Comparison of ENCODE assay signal across 20 cellular contexts in the genomic region with DNA sequence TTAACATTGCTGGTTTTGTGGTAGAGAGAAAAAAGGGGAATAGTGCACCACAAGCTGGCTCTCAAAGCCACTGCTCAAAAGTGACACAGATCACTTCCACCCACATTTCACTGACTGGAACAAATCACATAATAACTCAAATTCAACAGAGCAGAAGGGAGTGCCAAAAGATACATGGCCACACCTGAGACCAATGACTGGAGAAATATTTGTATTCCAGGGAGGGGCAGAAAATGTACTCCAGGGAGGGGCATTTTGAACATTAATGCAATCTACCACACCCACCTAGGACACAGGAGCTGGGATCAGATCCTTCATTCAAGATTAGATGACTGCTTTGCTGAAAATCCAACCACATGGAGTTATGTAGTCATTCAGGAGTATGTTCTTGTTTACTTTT. TPM values are rescaled to one million over a fixed set of nuclear protein-coding genes. Genes with fewer than 3 reads are reported as not detected.
A peak's percentile ranks its signal among the peaks of the same experiment; 100 is the strongest.
DNase-seq lines count a peak whose midpoint lies in the region; ATAC-seq, FAIRE-seq and TF ChIP-seq lines count a peak whose summit lies in the region.
"Had no signal": no experiment of that assay in that cellular context is flagged by ENCODE, and none has a peak within 500 bp of the region (broad histone marks: within the 10 kb centered on the region; RNA-seq: fewer than 3 reads in every experiment).

No MANE protein-coding gene starts in this region.

- TF ChIP-seq RAD21 in Ishikawa (IDR thresholded peaks at IDR 0.05; ENCODE audit: low read depth) = no peak

- H3K4me1 Mint-ChIP-seq in CD8-positive, alpha-beta memory T cell = no peaks in the 10 kb centered on the region

- CTCF ChIA-PET in CD8-positive, alpha-beta memory T cell (lab: Charles Lee) = no interaction called here

- H3K4me3 ChIP-seq in iPS-20b (ENCODE audit: low read length) (no peak overlapping the region), small intestine (ENCODE audit: low read depth in 1 of 2, low read length in 2 of 2) (no peak overlapping the region)
- no peak overlapping the region for H3K4me3 ChIP-seq in CD8-positive, alpha-beta memory T cell (ENCODE audit: low read length)
- H3K4me3 ChIP-seq: upper lobe of left lung had no signal

- H3K9me3 ChIP-seq in iPS-20b (ENCODE audit: insufficient read depth, low read depth, low read length) (no peaks in the 10 kb centered on the region), small intestine (ENCODE audit: control insufficient read depth, low read depth) (no peaks in the 10 kb centered on the region)
- no peaks in the 10 kb centered on the region for H3K9me3 ChIP-seq in CD8-positive, alpha-beta memory T cell (ENCODE audit: low read length)
- H3K9me3 ChIP-seq: upper lobe of left lung had no signal

- peak; percentile 58 for DNase-seq in SW480 (ENCODE audit: low spot score)
- DNase-seq in small intestine = peak; percentile 97
- no peak for DNase-seq in ecto neural progenitor cell (ENCODE audit: low spot score)
- no peak for DNase-seq in epidermal melanocyte (ENCODE audit: insufficient read length, low spot score)
- DNase-seq in CD8-positive, alpha-beta memory T cell = no peak
- DNase-seq: activated CD4-positive, CD25-positive, alpha-beta regulatory T cell treated with anti-CD3 and anti-CD28 coated beads, Interleukin-2, amount 50 U/mL, for 72 hours; kidney glomerular epithelial cell; MV-4-11; NCI-H187 treated with DMSO at 0.1 percent for 48 hours; right cardiac atrium; stimulated activated naive CD4-positive, alpha-beta T cell; T1000 had no signal

- no peak overlapping the region for H3K27ac Mint-ChIP-seq in CD8-positive, alpha-beta memory T cell
- H3K27ac Mint-ChIP-seq: activated T-helper 2 cell treated with anti-CD3 and anti-CD28 coated beads, Interferon-gamma antibody, Interleukin-2, Interleukin-4, amounts not matched to agents 10 μg/mL and 5 μg/mL and 100 μg/mL, durations not matched to agents 14 hours and 24 hours and 36 hours; mesothelial cell of epicardium had no signal

- ATAC-seq in HG03108 (IDR thresholded peaks at IDR 0.05; ENCODE audit: unreplicated experiment) = no peak

- no peak for TF ChIP-seq EP300 in Ishikawa (IDR thresholded peaks at IDR 0.05; ENCODE audit: borderline replicate concordance)

- H3K4me3 Mint-ChIP-seq in CD8-positive, alpha-beta memory T cell = no peak overlapping the region
- H3K4me3 Mint-ChIP-seq: IgD-negative memory B cell, mesothelial cell of epicardium had no signal

- peaks cover 15% of the 10 kb centered on the region for H3K36me3 ChIP-seq in iPS-20b (ENCODE audit: insufficient read depth, low read depth, low read length)
- H3K36me3 ChIP-seq in small intestine (ENCODE audit: control insufficient read depth in 2 of 2, insufficient read depth in 2 of 2, low read length in 2 of 2) = no peaks in the 10 kb centered on the region
- H3K36me3 ChIP-seq in CD8-positive, alpha-beta memory T cell (ENCODE audit: insufficient read depth, low read length) = no peaks in the 10 kb centered on the region

- no peak for FAIRE-seq in small intestine (lab: Jason Lieb, UNC)

- H3K4me1 ChIP-seq in iPS-20b (ENCODE audit: insufficient read depth, low read length) (peaks cover 13% of the 10 kb centered on the region; the same call in 1 of the 2 replicates), small intestine (ENCODE audit: control insufficient read depth in 2 of 2, insufficient read depth in 1 of 2, low read depth in 1 of 2, low read length in 1 of 2) (peaks cover 5% of the 10 kb centered on the region in 2 donors)
- H3K4me1 ChIP-seq in CD8-positive, alpha-beta memory T cell (ENCODE audit: insufficient read depth, low read length) = no peaks in the 10 kb centered on the region
- H3K4me1 ChIP-seq: upper lobe of left lung had no signal

- no peaks in the 10 kb centered on the region for H3K36me3 Mint-ChIP-seq in CD8-positive, alpha-beta memory T cell
- H3K36me3 Mint-ChIP-seq: IgD-negative memory B cell, mesothelial cell of epicardium had no signal

- H3K27ac ChIP-seq in iPS-20b (ENCODE audit: low read length) (no peak overlapping the region), small intestine (ENCODE audit: low read depth in 1 of 2, low read length in 1 of 2) (peak overlapping the region; percentile 65 to 91)
- H3K27ac ChIP-seq in CD8-positive, alpha-beta memory T cell (ENCODE audit: low read depth, low read length) = no peak overlapping the region

- H3K9ac ChIP-seq in iPS-20b (ENCODE audit: low read depth, low read length) = peak overlapping the region; percentile 54; the same call in 1 of the 2 replicates

- H3K27me3 Mint-ChIP-seq in CD8-positive, alpha-beta memory T cell = peaks cover 9 to 59% of the 10 kb centered on the region in 2 donors

- peaks cover 4% of the 10 kb centered on the region; the same call in 1 of the 2 replicates for H3K27me3 ChIP-seq in iPS-20b (ENCODE audit: insufficient read depth, low read length)
- H3K27me3 ChIP-seq in small intestine (ENCODE audit: control insufficient read depth in 2 of 2, insufficient read depth in 2 of 2, low read length in 2 of 2) = no peaks in the 10 kb centered on the region
- H3K27me3 ChIP-seq in CD8-positive, alpha-beta memory T cell (ENCODE audit: insufficient read depth, low read length, poor library complexity, severe bottlenecking) = peaks cover 5% of the 10 kb centered on the region
- H3K27me3 ChIP-seq: upper lobe of left lung had no signal

- POLR2A ChIA-PET in CD8-positive, alpha-beta memory T cell (lab: Charles Lee) = no interaction called here

- H3K9me3 Mint-ChIP-seq in CD8-positive, alpha-beta memory T cell = no peaks in the 10 kb centered on the region
- H3K9me3 Mint-ChIP-seq: activated T-helper 2 cell treated with anti-CD3 and anti-CD28 coated beads, Interferon-gamma antibody, Interleukin-2, Interleukin-4, amounts not matched to agents 10 μg/mL and 5 μg/mL and 100 μg/mL, durations not matched to agents 14 hours and 24 hours and 36 hours; IgD-negative memory B cell; mesothelial cell of epicardium had no signal

TF ChIP-seq in Ishikawa, 13 proteins besides CTCF, POLR2A, EP300 and RAD21:
- TF ChIP-seq ZBTB7A (IDR thresholded peaks at IDR 0.05; ENCODE audit: low read depth) = no peak
- peak; percentile 47 for TF ChIP-seq TEAD4 (IDR thresholded peaks at IDR 0.05)
- TF ChIP-seq TCF12 (IDR thresholded peaks at IDR 0.05; ENCODE audit: low read depth) = peak; percentile 46; the same call in 1 of the 2 replicates
- no peak for TF ChIP-seq CEBPB (IDR thresholded peaks at IDR 0.05)
- TF ChIP-seq, protein P1, sequence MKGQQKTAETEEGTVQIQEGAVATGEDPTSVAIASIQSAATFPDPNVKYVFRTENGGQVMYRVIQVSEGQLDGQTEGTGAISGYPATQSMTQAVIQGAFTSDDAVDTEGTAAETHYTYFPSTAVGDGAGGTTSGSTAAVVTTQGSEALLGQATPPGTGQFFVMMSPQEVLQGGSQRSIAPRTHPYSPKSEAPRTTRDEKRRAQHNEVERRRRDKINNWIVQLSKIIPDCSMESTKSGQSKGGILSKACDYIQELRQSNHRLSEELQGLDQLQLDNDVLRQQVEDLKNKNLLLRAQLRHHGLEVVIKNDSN (IDR thresholded peaks at IDR 0.05) = no peak
- no peak for TF ChIP-seq TAF1 (IDR thresholded peaks at IDR 0.05; ENCODE audit: low read depth)
- no peak for TF ChIP-seq EGR1 (IDR thresholded peaks at IDR 0.05)
- TF ChIP-seq CREB1 (IDR thresholded peaks at IDR 0.05; ENCODE audit: low read depth) = no peak
- TF ChIP-seq, protein P2, sequence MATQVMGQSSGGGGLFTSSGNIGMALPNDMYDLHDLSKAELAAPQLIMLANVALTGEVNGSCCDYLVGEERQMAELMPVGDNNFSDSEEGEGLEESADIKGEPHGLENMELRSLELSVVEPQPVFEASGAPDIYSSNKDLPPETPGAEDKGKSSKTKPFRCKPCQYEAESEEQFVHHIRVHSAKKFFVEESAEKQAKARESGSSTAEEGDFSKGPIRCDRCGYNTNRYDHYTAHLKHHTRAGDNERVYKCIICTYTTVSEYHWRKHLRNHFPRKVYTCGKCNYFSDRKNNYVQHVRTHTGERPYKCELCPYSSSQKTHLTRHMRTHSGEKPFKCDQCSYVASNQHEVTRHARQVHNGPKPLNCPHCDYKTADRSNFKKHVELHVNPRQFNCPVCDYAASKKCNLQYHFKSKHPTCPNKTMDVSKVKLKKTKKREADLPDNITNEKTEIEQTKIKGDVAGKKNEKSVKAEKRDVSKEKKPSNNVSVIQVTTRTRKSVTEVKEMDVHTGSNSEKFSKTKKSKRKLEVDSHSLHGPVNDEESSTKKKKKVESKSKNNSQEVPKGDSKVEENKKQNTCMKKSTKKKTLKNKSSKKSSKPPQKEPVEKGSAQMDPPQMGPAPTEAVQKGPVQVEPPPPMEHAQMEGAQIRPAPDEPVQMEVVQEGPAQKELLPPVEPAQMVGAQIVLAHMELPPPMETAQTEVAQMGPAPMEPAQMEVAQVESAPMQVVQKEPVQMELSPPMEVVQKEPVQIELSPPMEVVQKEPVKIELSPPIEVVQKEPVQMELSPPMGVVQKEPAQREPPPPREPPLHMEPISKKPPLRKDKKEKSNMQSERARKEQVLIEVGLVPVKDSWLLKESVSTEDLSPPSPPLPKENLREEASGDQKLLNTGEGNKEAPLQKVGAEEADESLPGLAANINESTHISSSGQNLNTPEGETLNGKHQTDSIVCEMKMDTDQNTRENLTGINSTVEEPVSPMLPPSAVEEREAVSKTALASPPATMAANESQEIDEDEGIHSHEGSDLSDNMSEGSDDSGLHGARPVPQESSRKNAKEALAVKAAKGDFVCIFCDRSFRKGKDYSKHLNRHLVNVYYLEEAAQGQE (IDR thresholded peaks at IDR 0.05; ENCODE audit: low read depth) = no peak
- TF ChIP-seq, protein P3, sequence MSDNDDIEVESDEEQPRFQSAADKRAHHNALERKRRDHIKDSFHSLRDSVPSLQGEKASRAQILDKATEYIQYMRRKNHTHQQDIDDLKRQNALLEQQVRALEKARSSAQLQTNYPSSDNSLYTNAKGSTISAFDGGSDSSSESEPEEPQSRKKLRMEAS (IDR thresholded peaks at IDR 0.05) = no peak
- no peak for TF ChIP-seq YY1 (IDR thresholded peaks at IDR 0.05; ENCODE audit: low read depth)
- no peak; the same call in 1 of the 2 replicates for TF ChIP-seq FOXM1 (IDR thresholded peaks at IDR 0.05; ENCODE audit: borderline replicate concordance, low read depth)
- TF ChIP-seq NFIC (IDR thresholded peaks at IDR 0.05) = peak; percentile 60; the same call in 1 of the 2 replicates

RNA-seq across cellular contexts. Expression of a gene that starts 44.8 kb away (rescaled TPM):
- polyA plus RNA-seq in small intestine = over 10,000 TPM in 2 of 3 donors, 100 to 1,000 TPM in 1; 757 to 16,248 (median 11,399) TPM
- not detected for total RNA-seq in CD8-positive, alpha-beta memory T cell
- not detected for polyA plus RNA-seq in CD8-positive, alpha-beta memory T cell
- total RNA-seq: activated T-helper 2 cell treated with anti-CD3 and anti-CD28 coated beads, Interferon-gamma antibody, Interleukin-2, Interleukin-4, amounts not matched to agents 10 μg/mL and 5 μg/mL and 100 μg/mL, durations not matched to agents 14 hours and 24 hours and 36 hours; H7; mesothelial cell of epicardium had no signal

RNA-seq across cellular contexts. Expression of a gene that starts 53.3 kb away (rescaled TPM):
- 10 to 100 TPM in 1 of 3 donors, 1 to 10 TPM in 2; 6.8 to 17.3 (median 9.8) TPM for polyA plus RNA-seq in small intestine
- 10 to 100 TPM; 46.8 to 53.5 TPM for total RNA-seq in CD8-positive, alpha-beta memory T cell
- 42.5 TPM for polyA plus RNA-seq in CD8-positive, alpha-beta memory T cell

Comparison
In these comparisons a context has a peak if more than half of its experiments do, and no peak if none do; other contexts are left out.
1. DNase-seq: peak in SW480 (single experiment) and small intestine (single experiment); none in ecto neural progenitor cell (single experiment), epidermal melanocyte (single experiment) and CD8-positive, alpha-beta memory T cell (0 of 5).
2. H3K27ac ChIP-seq: peak in small intestine (2 of 2); none in iPS-20b (single experiment) and CD8-positive, alpha-beta memory T cell (single experiment).
3. RNA of a gene that starts 44.8 kb away (polyA plus RNA-seq): 757 to 16,248 TPM in small intestine; not detected in CD8-positive, alpha-beta memory T cell (single experiment); every median in the first group is over 100 times any median in the second.